8 cellular contexts compared by ENCODE assay signal in the genomic region with DNA sequence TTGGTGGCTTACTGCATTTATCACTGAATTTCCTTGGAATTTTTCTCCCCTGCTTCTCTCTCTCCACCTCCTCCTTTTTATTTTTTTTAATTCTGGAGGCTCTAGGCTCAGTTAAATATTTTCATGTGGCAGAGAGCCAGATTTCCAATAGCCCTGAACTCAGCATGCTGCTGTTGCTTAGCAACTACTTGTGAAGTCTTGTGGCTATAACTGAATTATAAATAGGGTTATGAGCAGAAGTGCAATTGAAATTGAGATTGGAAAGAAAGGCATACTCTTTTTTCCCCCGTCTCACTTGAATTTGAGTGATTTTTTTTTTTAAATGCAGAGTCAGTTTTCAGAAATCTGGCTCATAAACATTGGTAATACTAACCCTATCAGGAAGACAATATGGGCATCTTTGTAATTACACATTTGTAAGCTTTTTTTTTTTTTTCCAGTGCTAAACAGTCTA. TPM values are rescaled to one million over a fixed set of nuclear protein-coding genes. Genes with fewer than 3 reads are reported as not detected.
DNase-seq lines count a peak whose midpoint lies in the region; ATAC-seq and TF ChIP-seq lines count a peak whose summit lies in the region.

No MANE protein-coding gene starts in this region.

- H3K79me1 ChIP-seq in trophoblast cell (ENCODE audit: low read length), result peaks cover 1% of the 10 kb centered on the region

- no peak overlapping the region for H3K14ac ChIP-seq in trophoblast cell (ENCODE audit: low read length)

- no peak overlapping the region for H4K8ac ChIP-seq in trophoblast cell (ENCODE audit: low read depth, low read length)

- H3K4me1 Mint-ChIP-seq in WTC11, result peaks cover 58% of the 10 kb centered on the region

- H3K4me3 ChIP-seq in trophoblast cell (ENCODE audit: low read depth, low read length) (no peak overlapping the region), ovary (no peak overlapping the region)

- H2AFZ ChIP-seq in trophoblast cell (ENCODE audit: insufficient read depth, low read length, poor library complexity), result no peak overlapping the region

- 0 out of 2 replicates have a peak overlapping the region, but pooled peaks have one; percentile 74 for H3K27ac Mint-ChIP-seq in WTC11

- no peak overlapping the region for H2BK12ac ChIP-seq in trophoblast cell (ENCODE audit: low read length)

- TF ChIP-seq POLR2A in ovary (IDR thresholded peaks at IDR 0.05), result no peak

- H3K9ac ChIP-seq in trophoblast cell (ENCODE audit: low read length), result no peak overlapping the region

- H3K36me3 Mint-ChIP-seq in WTC11, result no peaks in the 10 kb centered on the region

- CTCF ChIA-PET in WTC11 (lab: Charles Lee), result no interaction called here

- H3K4me1 ChIP-seq in foreskin keratinocyte (peaks cover 30% of the 10 kb centered on the region), trophoblast cell (ENCODE audit: control insufficient read depth in 1 of 2, insufficient read depth in 2 of 2, low read length in 2 of 2) (peaks cover 0 to 5% of the 10 kb centered on the region in 2 experiments), ovary (ENCODE audit: insufficient read depth) (peaks cover 5% of the 10 kb centered on the region)

- H3K4me2 ChIP-seq in trophoblast cell (ENCODE audit: low read length), result no peak overlapping the region

- peaks cover 19% of the 10 kb centered on the region for H3K79me2 ChIP-seq in trophoblast cell (ENCODE audit: control insufficient read depth, insufficient read depth, low read length, poor library complexity)

- no peak overlapping the region for H4K91ac ChIP-seq in trophoblast cell (ENCODE audit: low read depth, low read length)

- DNase-seq in DMS114 treated with DMSO at 0.1 percent for 48 hours (lab: John Stamatoyannopoulos, UW; ENCODE audit: unreplicated experiment) (peak; percentile 79), NCI-H1436 (lab: John Stamatoyannopoulos, UW) (peak; percentile 82), WTC11 (ENCODE audit: low spot score) (no peak), foreskin keratinocyte (peak in 1 of 2 donors; percentile 55), trophoblast cell (no peak), SKM-1 treated with dmso at 0.1 percent for 144 hours (lab: John Stamatoyannopoulos, UW; ENCODE audit: unreplicated experiment) (no peak), ovary (no peak)

- H3K27me3 Mint-ChIP-seq in WTC11 (ENCODE audit: low read depth), result no peaks in the 10 kb centered on the region

- H3K9me3 ChIP-seq in trophoblast cell (ENCODE audit: insufficient read depth, low read depth, low read length), result no peaks in the 10 kb centered on the region
- no peaks in the 10 kb centered on the region for H3K9me3 ChIP-seq in ovary

- no peaks in the 10 kb centered on the region for H3K27me3 ChIP-seq in foreskin keratinocyte
- H3K27me3 ChIP-seq in trophoblast cell (ENCODE audit: insufficient read depth, low read length), result no peaks in the 10 kb centered on the region
- no peaks in the 10 kb centered on the region for H3K27me3 ChIP-seq in ovary

- no peak overlapping the region for H2BK120ac ChIP-seq in trophoblast cell (ENCODE audit: insufficient read depth, low read length, poor library complexity)

- H4K12ac ChIP-seq in trophoblast cell (ENCODE audit: low read depth, low read length), result no peak overlapping the region

- H3K4me3 Mint-ChIP-seq in WTC11, result no peak overlapping the region

- intact Hi-C loops in ovary (cut with DNase I), result no loop called here

- no peak for TF ChIP-seq EP300 in ovary (IDR thresholded peaks at IDR 0.05)

- no peak for TF ChIP-seq CTCF in WTC11 (IDR thresholded peaks at IDR 0.05)
- no peak for TF ChIP-seq CTCF in foreskin keratinocyte (conservative IDR thresholded peaks at IDR 0.05)
- no peak for TF ChIP-seq CTCF in ovary (IDR thresholded peaks at IDR 0.05)

- no peak overlapping the region for H2AK5ac ChIP-seq in trophoblast cell (ENCODE audit: low read length)

- no peak overlapping the region for H3K18ac ChIP-seq in trophoblast cell (ENCODE audit: low read length)

- H3K27ac ChIP-seq in foreskin keratinocyte (no peak overlapping the region), trophoblast cell (ENCODE audit: low read depth, low read length) (no peak overlapping the region), ovary (no peak overlapping the region)

- H3K4ac ChIP-seq in trophoblast cell (ENCODE audit: low read depth, low read length), result peak overlapping the region; percentile 79

- H3K36me3 ChIP-seq in trophoblast cell (ENCODE audit: control insufficient read depth in 1 of 2, insufficient read depth in 2 of 2, low read length in 2 of 2) (peaks cover 0 to 3% of the 10 kb centered on the region in 2 experiments), ovary (no peaks in the 10 kb centered on the region)

- POLR2A ChIA-PET in WTC11 (lab: Charles Lee), result no interaction called here

- no peak overlapping the region for H3K23ac ChIP-seq in trophoblast cell (ENCODE audit: low read length)

- H3K9me3 Mint-ChIP-seq in WTC11, result no peaks in the 10 kb centered on the region

- H2BK5ac ChIP-seq in trophoblast cell (ENCODE audit: low read depth, low read length, poor library complexity), result no peak overlapping the region

- ATAC-seq in GM21737 (IDR thresholded peaks at IDR 0.05; ENCODE audit: unreplicated experiment) (peak; percentile 48), WTC11 (no peak), foreskin keratinocyte (peak; percentile 28)

- WGBS in trophoblast cell (ENCODE audit: extremely low coverage, insufficient coverage, insufficient read length), result no CpG with 5 or more reads among the region's 1 CpG
- 32 to 40% (median 38%) methylated on average over 1 of the region's 1 CpG for WGBS in ovary, 3 donors

TF ChIP-seq in WTC11, 78 proteins besides CTCF, POLR2A, EP300 and RAD21 (continues in another document):
- no peak for TF ChIP-seq ESRRA (CRISPR knock-in tag; IDR thresholded peaks at IDR 0.05; ENCODE audit: borderline replicate concordance)
- TF ChIP-seq SMAD3 (CRISPR knock-in tag; IDR thresholded peaks at IDR 0.05; ENCODE audit: borderline replicate concordance), result no peak
- no peak for TF ChIP-seq KAT7 (CRISPR knock-in tag; IDR thresholded peaks at IDR 0.05; ENCODE audit: borderline replicate concordance)
- TF ChIP-seq, protein P1, sequence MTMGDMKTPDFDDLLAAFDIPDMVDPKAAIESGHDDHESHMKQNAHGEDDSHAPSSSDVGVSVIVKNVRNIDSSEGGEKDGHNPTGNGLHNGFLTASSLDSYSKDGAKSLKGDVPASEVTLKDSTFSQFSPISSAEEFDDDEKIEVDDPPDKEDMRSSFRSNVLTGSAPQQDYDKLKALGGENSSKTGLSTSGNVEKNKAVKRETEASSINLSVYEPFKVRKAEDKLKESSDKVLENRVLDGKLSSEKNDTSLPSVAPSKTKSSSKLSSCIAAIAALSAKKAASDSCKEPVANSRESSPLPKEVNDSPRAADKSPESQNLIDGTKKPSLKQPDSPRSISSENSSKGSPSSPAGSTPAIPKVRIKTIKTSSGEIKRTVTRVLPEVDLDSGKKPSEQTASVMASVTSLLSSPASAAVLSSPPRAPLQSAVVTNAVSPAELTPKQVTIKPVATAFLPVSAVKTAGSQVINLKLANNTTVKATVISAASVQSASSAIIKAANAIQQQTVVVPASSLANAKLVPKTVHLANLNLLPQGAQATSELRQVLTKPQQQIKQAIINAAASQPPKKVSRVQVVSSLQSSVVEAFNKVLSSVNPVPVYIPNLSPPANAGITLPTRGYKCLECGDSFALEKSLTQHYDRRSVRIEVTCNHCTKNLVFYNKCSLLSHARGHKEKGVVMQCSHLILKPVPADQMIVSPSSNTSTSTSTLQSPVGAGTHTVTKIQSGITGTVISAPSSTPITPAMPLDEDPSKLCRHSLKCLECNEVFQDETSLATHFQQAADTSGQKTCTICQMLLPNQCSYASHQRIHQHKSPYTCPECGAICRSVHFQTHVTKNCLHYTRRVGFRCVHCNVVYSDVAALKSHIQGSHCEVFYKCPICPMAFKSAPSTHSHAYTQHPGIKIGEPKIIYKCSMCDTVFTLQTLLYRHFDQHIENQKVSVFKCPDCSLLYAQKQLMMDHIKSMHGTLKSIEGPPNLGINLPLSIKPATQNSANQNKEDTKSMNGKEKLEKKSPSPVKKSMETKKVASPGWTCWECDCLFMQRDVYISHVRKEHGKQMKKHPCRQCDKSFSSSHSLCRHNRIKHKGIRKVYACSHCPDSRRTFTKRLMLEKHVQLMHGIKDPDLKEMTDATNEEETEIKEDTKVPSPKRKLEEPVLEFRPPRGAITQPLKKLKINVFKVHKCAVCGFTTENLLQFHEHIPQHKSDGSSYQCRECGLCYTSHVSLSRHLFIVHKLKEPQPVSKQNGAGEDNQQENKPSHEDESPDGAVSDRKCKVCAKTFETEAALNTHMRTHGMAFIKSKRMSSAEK (CRISPR knock-in tag; IDR thresholded peaks at IDR 0.05; ENCODE audit: borderline replicate concordance), result no peak
- TF ChIP-seq, protein P2, sequence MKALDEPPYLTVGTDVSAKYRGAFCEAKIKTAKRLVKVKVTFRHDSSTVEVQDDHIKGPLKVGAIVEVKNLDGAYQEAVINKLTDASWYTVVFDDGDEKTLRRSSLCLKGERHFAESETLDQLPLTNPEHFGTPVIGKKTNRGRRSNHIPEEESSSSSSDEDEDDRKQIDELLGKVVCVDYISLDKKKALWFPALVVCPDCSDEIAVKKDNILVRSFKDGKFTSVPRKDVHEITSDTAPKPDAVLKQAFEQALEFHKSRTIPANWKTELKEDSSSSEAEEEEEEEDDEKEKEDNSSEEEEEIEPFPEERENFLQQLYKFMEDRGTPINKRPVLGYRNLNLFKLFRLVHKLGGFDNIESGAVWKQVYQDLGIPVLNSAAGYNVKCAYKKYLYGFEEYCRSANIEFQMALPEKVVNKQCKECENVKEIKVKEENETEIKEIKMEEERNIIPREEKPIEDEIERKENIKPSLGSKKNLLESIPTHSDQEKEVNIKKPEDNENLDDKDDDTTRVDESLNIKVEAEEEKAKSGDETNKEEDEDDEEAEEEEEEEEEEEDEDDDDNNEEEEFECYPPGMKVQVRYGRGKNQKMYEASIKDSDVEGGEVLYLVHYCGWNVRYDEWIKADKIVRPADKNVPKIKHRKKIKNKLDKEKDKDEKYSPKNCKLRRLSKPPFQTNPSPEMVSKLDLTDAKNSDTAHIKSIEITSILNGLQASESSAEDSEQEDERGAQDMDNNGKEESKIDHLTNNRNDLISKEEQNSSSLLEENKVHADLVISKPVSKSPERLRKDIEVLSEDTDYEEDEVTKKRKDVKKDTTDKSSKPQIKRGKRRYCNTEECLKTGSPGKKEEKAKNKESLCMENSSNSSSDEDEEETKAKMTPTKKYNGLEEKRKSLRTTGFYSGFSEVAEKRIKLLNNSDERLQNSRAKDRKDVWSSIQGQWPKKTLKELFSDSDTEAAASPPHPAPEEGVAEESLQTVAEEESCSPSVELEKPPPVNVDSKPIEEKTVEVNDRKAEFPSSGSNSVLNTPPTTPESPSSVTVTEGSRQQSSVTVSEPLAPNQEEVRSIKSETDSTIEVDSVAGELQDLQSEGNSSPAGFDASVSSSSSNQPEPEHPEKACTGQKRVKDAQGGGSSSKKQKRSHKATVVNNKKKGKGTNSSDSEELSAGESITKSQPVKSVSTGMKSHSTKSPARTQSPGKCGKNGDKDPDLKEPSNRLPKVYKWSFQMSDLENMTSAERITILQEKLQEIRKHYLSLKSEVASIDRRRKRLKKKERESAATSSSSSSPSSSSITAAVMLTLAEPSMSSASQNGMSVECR (CRISPR knock-in tag; IDR thresholded peaks at IDR 0.05; ENCODE audit: borderline replicate concordance), result no peak

RNA-seq across cellular contexts. Expression of gene ATF7IP, which starts 38.3 kb away (rescaled TPM):
- 141 to 169 TPM (median 167 TPM) in 3 replicates for total RNA-seq in WTC11 (2021)
- total RNA-seq in foreskin keratinocyte, result 26.3 and 33.1 TPM in 2 replicates
- 5.7 and 6.1 TPM in 2 replicates for polyA plus RNA-seq in foreskin keratinocyte
- 39.5 and 42.7 TPM in 2 replicates for polyA plus RNA-seq in trophoblast cell (2013)
- 10 to 100 TPM; 34.8 to 91.5 (median 78.4) TPM for total RNA-seq in ovary
- polyA plus RNA-seq in ovary, result 10 to 100 TPM; 12.4 to 30.7 TPM

Comparison
In these comparisons a context has a peak if more than half of its experiments do, and no peak if none do; other contexts are left out.
1. DNase-seq: peak in DMS114 treated with DMSO at 0.1 percent for 48 hours (single experiment) and NCI-H1436 (single experiment); none in WTC11 (single experiment), trophoblast cell (0 of 2), SKM-1 treated with dmso at 0.1 percent for 144 hours (single experiment) and ovary (0 of 5).